ENCODE assay signal across 1 cellular context in genomic region chr2:69926849-69927515, GRCh38.
TF ChIP-seq lines count a peak whose summit lies in the region.

No MANE protein-coding gene starts in this region.

TF ChIP-seq in K562, 482 proteins besides CTCF, POLR2A, EP300 and RAD21 (continued from another document):
- TF ChIP-seq ZNF699 (CRISPR knock-in tag; IDR thresholded peaks at IDR 0.05; ENCODE audit: insufficient replicate concordance) (no peak), ELF2 (CRISPR knock-in tag; IDR thresholded peaks at IDR 0.05) (no peak), CXXC5 (CRISPR knock-in tag; IDR thresholded peaks at IDR 0.05) (0 out of 2 replicates have a peak, but pooled peaks have one; percentile 15), OTX1 (CRISPR knock-in tag; IDR thresholded peaks at IDR 0.05) (no peak), ZNF561 (CRISPR knock-in tag; conservative IDR thresholded peaks at IDR 0.05) (no peak), SNAPC5 (CRISPR knock-in tag; IDR thresholded peaks at IDR 0.05) (no peak), STAT5B (CRISPR knock-in tag; IDR thresholded peaks at IDR 0.05) (no peak), IRF9 (tag; IDR thresholded peaks at IDR 0.05) (0 out of 2 replicates have a peak, but pooled peaks have one; percentile 10)
